ENCODE assay signal across 11 cellular contexts in the genomic region with DNA sequence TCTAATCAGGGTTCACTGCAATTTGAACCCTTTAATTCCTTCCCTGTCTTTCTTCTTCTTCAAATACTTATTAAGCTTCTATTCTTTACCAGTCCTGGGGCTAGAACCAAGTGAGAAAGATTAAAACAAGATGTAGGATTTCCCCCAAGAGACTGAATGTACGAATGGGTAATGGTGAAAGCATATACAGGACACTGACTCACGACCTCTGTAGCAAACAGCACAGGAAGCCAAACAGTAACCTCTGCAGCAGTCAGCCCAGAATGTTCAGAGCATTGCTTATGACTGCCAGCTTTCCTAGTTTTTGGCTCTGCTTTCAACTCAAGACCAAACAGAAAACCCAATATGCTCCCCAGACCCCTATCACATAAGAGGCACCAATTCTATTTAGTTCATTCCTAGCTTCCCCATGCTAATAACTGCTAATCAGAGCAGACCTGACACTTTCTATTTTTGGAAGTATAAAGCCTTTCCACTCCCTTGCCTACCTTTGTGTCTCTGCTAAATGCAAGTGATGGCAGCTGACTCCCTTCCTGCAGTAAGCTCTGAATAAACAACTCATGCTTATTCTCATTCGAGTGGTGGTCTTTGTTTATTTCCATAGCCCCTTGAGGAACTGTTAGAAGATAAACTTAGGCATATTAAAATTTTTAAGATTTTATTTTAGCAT.
A peak's percentile ranks its signal among the peaks of the same experiment; 100 is the strongest.
DNase-seq lines count a peak whose midpoint lies in the region; ATAC-seq and TF ChIP-seq lines count a peak whose summit lies in the region.
"Had no signal": no experiment of that assay in that cellular context is flagged by ENCODE, and none has a peak within 500 bp of the region (broad histone marks: within the 10 kb centered on the region; RNA-seq: fewer than 3 reads in every experiment).

No MANE protein-coding gene starts in this region.

- no peak overlapping the region for H3K27ac ChIP-seq in PC-9

- H3K9me2 ChIP-seq in PC-9 (ENCODE audit: insufficient read depth) = no peaks in the 10 kb centered on the region

- peaks cover 12% of the 10 kb centered on the region for H3K27me3 Mint-ChIP-seq in activated T-helper 1 cell treated with anti-CD3 and anti-CD28 coated beads, Interleukin-12 subunit alpha, Interleukin-12 subunit beta, Interleukin-2, Interleukin-4 antibody, amounts not matched to agents 30 ng/mL and 10 ng/mL and 1 ng/mL, durations not matched to agents 14 hours and 24 hours and 36 hours (ENCODE audit: insufficient read depth)

- H4K20me1 ChIP-seq in PC-9 (ENCODE audit: insufficient read depth) = no peaks in the 10 kb centered on the region

- TF ChIP-seq CTCF in PC-9 (conservative IDR thresholded peaks at IDR 0.05) = no peak
- no peak for TF ChIP-seq CTCF in fibroblast of the aortic adventitia (IDR thresholded peaks at IDR 0.05; ENCODE audit: insufficient read depth, low read length)

- DNase-seq in NCI-H2171 treated with DMSO at 0.1 percent for 48 hours (lab: John Stamatoyannopoulos, UW) (peak; percentile 57), NCI-H2171 (lab: John Stamatoyannopoulos, UW) (no peak), PC-9 (no peak), fibroblast of the aortic adventitia (ENCODE audit: low read depth) (peak; percentile 79), skeletal muscle cell (ENCODE audit: low read depth) (peak; percentile 86), cortex of kidney (lab: John Stamatoyannopoulos, UW) (no peak)
- DNase-seq in activated T-helper 1 cell treated with anti-CD3 and anti-CD28 coated beads, Interleukin-12 subunit alpha, Interleukin-12 subunit beta, Interleukin-2, Interleukin-4 antibody, amounts not matched to agents 30 ng/mL and 10 ng/mL and 1 ng/mL, durations not matched to agents 14 hours and 24 hours and 36 hours (ENCODE audit: low spot score) = no peak
- DNase-seq: ACHN; activated CD8-positive, alpha-beta memory T cell treated with anti-CD3 and anti-CD28 coated beads, Interleukin-2, amount 50 U/mL, for 48 hours; stimulated activated CD4-positive, alpha-beta T cell treated with anti-CD3 and anti-CD28 coated beads, Interleukin-15, amount 100 ng/mL, for 24 hours had no signal

- no peaks in the 10 kb centered on the region for H3K79me2 ChIP-seq in PC-9 (ENCODE audit: low read depth)

- intact Hi-C loops in PC-9 (cut with micrococcal nuclease; ENCODE audit: unreplicated experiment) = no loop called here
- intact Hi-C loops in activated T-helper 1 cell treated with anti-CD3 and anti-CD28 coated beads, Interleukin-12 subunit alpha, Interleukin-12 subunit beta, Interleukin-2, Interleukin-4 antibody, amounts not matched to agents 30 ng/mL and 10 ng/mL and 1 ng/mL, durations not matched to agents 14 hours and 24 hours and 36 hours (cut with micrococcal nuclease) = no loop called here

- H3F3A ChIP-seq in PC-9 (ENCODE audit: insufficient read depth, low read depth) = no peaks in the 10 kb centered on the region

- no peaks in the 10 kb centered on the region for H3K36me3 Mint-ChIP-seq in activated T-helper 1 cell treated with anti-CD3 and anti-CD28 coated beads, Interleukin-12 subunit alpha, Interleukin-12 subunit beta, Interleukin-2, Interleukin-4 antibody, amounts not matched to agents 30 ng/mL and 10 ng/mL and 1 ng/mL, durations not matched to agents 14 hours and 24 hours and 36 hours (ENCODE audit: low read depth)

- H3K27me3 ChIP-seq in PC-9 (ENCODE audit: insufficient read depth, low read depth) = no peaks in the 10 kb centered on the region

- H3K36me3 ChIP-seq in PC-9 (ENCODE audit: low read depth) = no peaks in the 10 kb centered on the region

- no peaks in the 10 kb centered on the region for H3K4me1 ChIP-seq in PC-9 (replicated peaks; ENCODE audit: insufficient read depth)

- H3K4me1 Mint-ChIP-seq in activated T-helper 1 cell treated with anti-CD3 and anti-CD28 coated beads, Interleukin-12 subunit alpha, Interleukin-12 subunit beta, Interleukin-2, Interleukin-4 antibody, amounts not matched to agents 30 ng/mL and 10 ng/mL and 1 ng/mL, durations not matched to agents 14 hours and 24 hours and 36 hours (ENCODE audit: low read depth) = no peaks in the 10 kb centered on the region

- POLR2A ChIA-PET in PC-9 (lab: Charles Lee; ENCODE audit: unreplicated experiment) = interaction anchor here (0.6 kb wide), 1 partner anchor 131 kb away, joined by 4 read pairs; no protein-coding TSS in a partner anchor

- H3K4me3 ChIP-seq in PC-9 (no peak overlapping the region), fibroblast of the aortic adventitia (ENCODE audit: low read depth, low read length) (no peak overlapping the region), skeletal muscle cell (ENCODE audit: low read depth, low read length) (no peak overlapping the region)

- peak overlapping the region; percentile 33; the same call in 1 of the 2 replicates for H2AFZ ChIP-seq in PC-9

- BruUV-seq in PC-9 (replicated peaks; lab: Mats Ljungman, UMichigan) = no TSS peak

- H3K4me3 Mint-ChIP-seq in activated T-helper 1 cell treated with anti-CD3 and anti-CD28 coated beads, Interleukin-12 subunit alpha, Interleukin-12 subunit beta, Interleukin-2, Interleukin-4 antibody, amounts not matched to agents 30 ng/mL and 10 ng/mL and 1 ng/mL, durations not matched to agents 14 hours and 24 hours and 36 hours = no peak overlapping the region

- H3K9me3 ChIP-seq in PC-9 (ENCODE audit: insufficient read depth, low read depth) = no peaks in the 10 kb centered on the region; the same call in 1 of the 2 replicates

- no peak overlapping the region for H3K4me2 ChIP-seq in PC-9

- no peaks in the 10 kb centered on the region for H3K9me3 Mint-ChIP-seq in activated T-helper 1 cell treated with anti-CD3 and anti-CD28 coated beads, Interleukin-12 subunit alpha, Interleukin-12 subunit beta, Interleukin-2, Interleukin-4 antibody, amounts not matched to agents 30 ng/mL and 10 ng/mL and 1 ng/mL, durations not matched to agents 14 hours and 24 hours and 36 hours

- H3K27ac Mint-ChIP-seq in activated T-helper 1 cell treated with anti-CD3 and anti-CD28 coated beads, Interleukin-12 subunit alpha, Interleukin-12 subunit beta, Interleukin-2, Interleukin-4 antibody, amounts not matched to agents 30 ng/mL and 10 ng/mL and 1 ng/mL, durations not matched to agents 14 hours and 24 hours and 36 hours = no peak overlapping the region

- no peak for ATAC-seq in GM18867 (IDR thresholded peaks at IDR 0.05; ENCODE audit: unreplicated experiment)

- CTCF ChIA-PET in PC-9 (lab: Charles Lee) = no interaction called here

Comparison
In these comparisons a context has a peak if more than half of its experiments do, and no peak if none do; other contexts are left out.
1. DNase-seq: peak in NCI-H2171 treated with DMSO at 0.1 percent for 48 hours (single experiment), fibroblast of the aortic adventitia (single experiment) and skeletal muscle cell (single experiment); none in NCI-H2171 (single experiment), PC-9 (0 of 2), activated T-helper 1 cell treated with anti-CD3 and anti-CD28 coated beads, Interleukin-12 subunit alpha, Interleukin-12 subunit beta, Interleukin-2, Interleukin-4 antibody, amounts not matched to agents 30 ng/mL and 10 ng/mL and 1 ng/mL, durations not matched to agents 14 hours and 24 hours and 36 hours (single experiment) and cortex of kidney (single experiment).